In genomic region chr1:16727190-16728111, GRCh38 we compare ENCODE assay signal across 1 cellular context.
A peak's percentile ranks its signal among the peaks of the same experiment; 100 is the strongest.
TF ChIP-seq lines count a peak whose summit lies in the region.

No MANE protein-coding gene starts in this region.

TF ChIP-seq in K562, 482 proteins besides CTCF, POLR2A, EP300 and RAD21 (continues in another document):
- TF ChIP-seq GTF3C2 (IDR thresholded peaks at IDR 0.05; ENCODE audit: borderline replicate concordance, extremely low read depth, insufficient read length) (peak; percentile 38), HNRNPH1 (optimal IDR thresholded peaks at IDR 0.05; ENCODE audit: low read depth, low read length) (no peak), CREBBP (IDR thresholded peaks at IDR 0.05; ENCODE audit: low read depth, low read length) (no peak), ZNF12 (CRISPR knock-in tag; IDR thresholded peaks at IDR 0.05) (no peak), ZNF197 (CRISPR knock-in tag; IDR thresholded peaks at IDR 0.05; ENCODE audit: low read depth) (no peak), FUS (optimal IDR thresholded peaks at IDR 0.05; ENCODE audit: low read depth, low read length) (no peak), TAF7 (tag; IDR thresholded peaks at IDR 0.05) (no peak), TSC22D4 (tag; IDR thresholded peaks at IDR 0.05) (no peak), ZNF780A (CRISPR knock-in tag; IDR thresholded peaks at IDR 0.05) (no peak), MGA (IDR thresholded peaks at IDR 0.05) (no peak), KLF16 (IDR thresholded peaks at IDR 0.05) (no peak), ZNF212 (CRISPR knock-in tag; IDR thresholded peaks at IDR 0.05) (no peak), ZBTB7A (IDR thresholded peaks at IDR 0.05; ENCODE audit: borderline replicate concordance, control insufficient read depth, low read depth, low read length) (peak; percentile 45; the same call in 1 of the 2 replicates), SAFB (IDR thresholded peaks at IDR 0.05; ENCODE audit: borderline replicate concordance, low read depth, low read length) (peak; percentile 23; the same call in 1 of the 2 replicates), BRF2 (IDR thresholded peaks at IDR 0.05; ENCODE audit: borderline replicate concordance, insufficient read depth, insufficient read length) (no peak), PML (IDR thresholded peaks at IDR 0.05; ENCODE audit: low read length) (no peak), SREBF2 (CRISPR knock-in tag; IDR thresholded peaks at IDR 0.05) (peak; percentile 81; the same call in 1 of the 2 replicates), MLX (CRISPR knock-in tag; conservative IDR thresholded peaks at IDR 0.05) (0 out of 4 replicates have a peak, but pooled peaks of 1 of the 2 experiments have one; percentile 54), NBN (IDR thresholded peaks at IDR 0.05; ENCODE audit: low read depth) (no peak), HES1 (IDR thresholded peaks at IDR 0.05; ENCODE audit: low read depth) (no peak), ZNF449 (CRISPR knock-in tag; IDR thresholded peaks at IDR 0.05) (no peak), MECOM (CRISPR knock-in tag; IDR thresholded peaks at IDR 0.05) (no peak), E2F5 (CRISPR knock-in tag; IDR thresholded peaks at IDR 0.05) (no peak), ZHX1 (conservative IDR thresholded peaks at IDR 0.05; ENCODE audit: low read length) (0 out of 2 replicates have a peak, but pooled peaks have one; percentile 62), USF1 (CRISPR knock-in tag; IDR thresholded peaks at IDR 0.05) (no peak; the same call in 1 of the 2 replicates), HBP1 (CRISPR knock-in tag; IDR thresholded peaks at IDR 0.05) (no peak), PHF8 (IDR thresholded peaks at IDR 0.05; ENCODE audit: borderline replicate concordance, low read length) (no peak; the same call in 1 of the 2 replicates), ZNF583 (CRISPR knock-in tag; IDR thresholded peaks at IDR 0.05) (no peak), E2F3 (CRISPR knock-in tag; IDR thresholded peaks at IDR 0.05) (no peak), GTF2A2 (tag; IDR thresholded peaks at IDR 0.05) (no peak), NCOA1 (IDR thresholded peaks at IDR 0.05; ENCODE audit: low read depth) (no peak), NR2C1 (IDR thresholded peaks at IDR 0.05) (no peak), NR2C1 (tag; IDR thresholded peaks at IDR 0.05) (no peak)
